Comparison of ENCODE assay signal across 1 cellular context in genomic region chr3:100577382-100578008, GRCh38.
TF ChIP-seq lines count a peak whose summit lies in the region.

No MANE protein-coding gene starts in this region.

TF ChIP-seq in GM23338, 12 proteins besides CTCF, POLR2A, EP300 and RAD21:
- TF ChIP-seq, protein P1, sequence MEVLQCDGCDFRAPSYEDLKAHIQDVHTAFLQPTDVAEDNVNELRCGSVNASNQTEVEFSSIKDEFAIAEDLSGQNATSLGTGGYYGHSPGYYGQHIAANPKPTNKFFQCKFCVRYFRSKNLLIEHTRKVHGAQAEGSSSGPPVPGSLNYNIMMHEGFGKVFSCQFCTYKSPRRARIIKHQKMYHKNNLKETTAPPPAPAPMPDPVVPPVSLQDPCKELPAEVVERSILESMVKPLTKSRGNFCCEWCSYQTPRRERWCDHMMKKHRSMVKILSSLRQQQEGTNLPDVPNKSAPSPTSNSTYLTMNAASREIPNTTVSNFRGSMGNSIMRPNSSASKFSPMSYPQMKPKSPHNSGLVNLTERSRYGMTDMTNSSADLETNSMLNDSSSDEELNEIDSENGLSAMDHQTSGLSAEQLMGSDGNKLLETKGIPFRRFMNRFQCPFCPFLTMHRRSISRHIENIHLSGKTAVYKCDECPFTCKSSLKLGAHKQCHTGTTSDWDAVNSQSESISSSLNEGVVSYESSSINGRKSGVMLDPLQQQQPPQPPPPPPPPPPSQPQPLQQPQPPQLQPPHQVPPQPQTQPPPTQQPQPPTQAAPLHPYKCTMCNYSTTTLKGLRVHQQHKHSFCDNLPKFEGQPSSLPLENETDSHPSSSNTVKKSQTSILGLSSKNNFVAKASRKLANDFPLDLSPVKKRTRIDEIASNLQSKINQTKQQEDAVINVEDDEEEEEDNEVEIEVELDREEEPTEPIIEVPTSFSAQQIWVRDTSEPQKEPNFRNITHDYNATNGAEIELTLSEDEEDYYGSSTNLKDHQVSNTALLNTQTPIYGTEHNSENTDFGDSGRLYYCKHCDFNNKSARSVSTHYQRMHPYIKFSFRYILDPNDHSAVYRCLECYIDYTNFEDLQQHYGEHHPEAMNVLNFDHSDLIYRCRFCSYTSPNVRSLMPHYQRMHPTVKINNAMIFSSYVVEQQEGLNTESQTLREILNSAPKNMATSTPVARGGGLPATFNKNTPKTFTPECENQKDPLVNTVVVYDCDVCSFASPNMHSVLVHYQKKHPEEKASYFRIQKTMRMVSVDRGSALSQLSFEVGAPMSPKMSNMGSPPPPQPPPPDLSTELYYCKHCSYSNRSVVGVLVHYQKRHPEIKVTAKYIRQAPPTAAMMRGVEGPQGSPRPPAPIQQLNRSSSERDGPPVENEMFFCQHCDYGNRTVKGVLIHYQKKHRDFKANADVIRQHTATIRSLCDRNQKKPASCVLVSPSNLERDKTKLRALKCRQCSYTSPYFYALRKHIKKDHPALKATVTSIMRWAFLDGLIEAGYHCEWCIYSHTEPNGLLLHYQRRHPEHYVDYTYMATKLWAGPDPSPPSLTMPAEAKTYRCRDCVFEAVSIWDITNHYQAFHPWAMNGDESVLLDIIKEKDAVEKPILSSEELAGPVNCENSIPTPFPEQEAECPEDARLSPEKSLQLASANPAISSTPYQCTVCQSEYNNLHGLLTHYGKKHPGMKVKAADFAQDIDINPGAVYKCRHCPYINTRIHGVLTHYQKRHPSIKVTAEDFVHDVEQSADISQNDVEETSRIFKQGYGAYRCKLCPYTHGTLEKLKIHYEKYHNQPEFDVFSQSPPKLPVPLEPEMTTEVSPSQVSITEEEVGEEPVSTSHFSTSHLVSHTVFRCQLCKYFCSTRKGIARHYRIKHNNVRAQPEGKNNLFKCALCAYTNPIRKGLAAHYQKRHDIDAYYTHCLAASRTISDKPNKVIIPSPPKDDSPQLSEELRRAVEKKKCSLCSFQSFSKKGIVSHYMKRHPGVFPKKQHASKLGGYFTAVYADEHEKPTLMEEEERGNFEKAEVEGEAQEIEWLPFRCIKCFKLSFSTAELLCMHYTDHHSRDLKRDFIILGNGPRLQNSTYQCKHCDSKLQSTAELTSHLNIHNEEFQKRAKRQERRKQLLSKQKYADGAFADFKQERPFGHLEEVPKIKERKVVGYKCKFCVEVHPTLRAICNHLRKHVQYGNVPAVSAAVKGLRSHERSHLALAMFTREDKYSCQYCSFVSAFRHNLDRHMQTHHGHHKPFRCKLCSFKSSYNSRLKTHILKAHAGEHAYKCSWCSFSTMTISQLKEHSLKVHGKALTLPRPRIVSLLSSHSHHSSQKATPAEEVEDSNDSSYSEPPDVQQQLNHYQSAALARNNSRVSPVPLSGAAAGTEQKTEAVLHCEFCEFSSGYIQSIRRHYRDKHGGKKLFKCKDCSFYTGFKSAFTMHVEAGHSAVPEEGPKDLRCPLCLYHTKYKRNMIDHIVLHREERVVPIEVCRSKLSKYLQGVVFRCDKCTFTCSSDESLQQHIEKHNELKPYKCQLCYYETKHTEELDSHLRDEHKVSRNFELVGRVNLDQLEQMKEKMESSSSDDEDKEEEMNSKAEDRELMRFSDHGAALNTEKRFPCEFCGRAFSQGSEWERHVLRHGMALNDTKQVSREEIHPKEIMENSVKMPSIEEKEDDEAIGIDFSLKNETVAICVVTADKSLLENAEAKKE (CRISPR knock-in tag; IDR thresholded peaks at IDR 0.05): peak; percentile 73
- no peak for TF ChIP-seq ZNF114 (CRISPR knock-in tag; IDR thresholded peaks at IDR 0.05)
TF ChIP-seq in GM23338: peak in this region for 1.
